8 cellular contexts compared by ENCODE assay signal in the genomic region with DNA sequence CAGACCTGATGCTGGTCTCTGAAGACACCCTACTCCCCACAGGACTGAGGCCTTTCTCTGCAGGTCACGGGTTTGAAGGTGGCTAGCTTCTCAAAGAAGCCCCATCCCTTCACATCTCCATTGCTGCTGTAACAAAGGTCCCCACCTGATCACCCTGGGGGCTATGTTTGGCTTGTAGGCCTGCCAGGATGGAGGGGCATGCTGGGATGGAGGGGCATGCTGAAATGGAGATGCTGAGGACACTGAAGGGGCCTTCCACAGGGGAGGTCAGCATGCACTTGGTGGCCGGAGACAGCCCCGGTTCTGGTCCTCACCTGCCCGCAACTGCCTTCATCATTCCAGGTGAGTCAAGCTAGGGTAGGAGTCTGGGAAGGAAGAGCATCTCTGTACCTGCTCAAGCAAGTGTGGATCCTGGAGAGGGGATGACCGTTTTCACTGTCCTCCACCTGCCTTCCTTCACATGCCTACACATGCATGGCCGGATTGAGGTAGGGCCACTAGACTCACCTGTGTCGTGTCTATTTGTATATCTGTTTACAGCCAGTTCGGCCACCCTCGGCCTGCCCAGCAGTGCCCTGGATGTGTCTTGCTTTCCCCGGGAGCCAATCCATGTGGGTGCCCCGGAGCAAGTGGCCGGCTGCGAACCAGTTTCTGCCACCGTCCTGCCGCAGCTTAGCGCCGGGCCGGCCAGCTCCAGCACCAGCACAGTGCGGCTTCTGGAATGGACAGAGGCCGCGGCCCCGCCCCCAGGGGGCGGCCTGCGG. TPM values are rescaled to one million over a fixed set of nuclear protein-coding genes. Genes with fewer than 3 reads are reported as not detected.
DNase-seq lines count a peak whose midpoint lies in the region; ATAC-seq and TF ChIP-seq lines count a peak whose summit lies in the region.

No MANE protein-coding gene starts in this region.

- no peak for DNase-seq in AG09309 (ENCODE audit: low read depth)
- DNase-seq in body of pancreas, result no peak
- peak in 1 of 3 donors; percentile 31 for DNase-seq in mucosa of descending colon
- no peak for DNase-seq in NCI-H1694 (lab: John Stamatoyannopoulos, UW)
- no peak for DNase-seq in activated gamma-delta T cell (lab: John Stamatoyannopoulos, UW)

- WGBS in body of pancreas, 2 donors, result 55 to 70% methylated on average over 21 to 24 of the region's 24 CpGs

- peaks cover 6% of the 10 kb centered on the region; the same call in 1 of the 2 replicates for H3K4me1 ChIP-seq in HEK293 (ENCODE audit: control insufficient read depth, insufficient read depth, low read length)
- H3K4me1 ChIP-seq in body of pancreas, result peaks cover 17% of the 10 kb centered on the region
- peaks cover 2% of the 10 kb centered on the region for H3K4me1 ChIP-seq in mucosa of descending colon (ENCODE audit: low read depth)

- H3K27me3 ChIP-seq in body of pancreas, result no peaks in the 10 kb centered on the region

- peak overlapping the region; percentile 47 for H3K4me3 ChIP-seq in AG09309 (ENCODE audit: control insufficient read depth, low read depth, low read length)
- peak overlapping the region; percentile 54 for H3K4me3 ChIP-seq in HEK293 (ENCODE audit: low read depth, low read length)
- H3K4me3 ChIP-seq in body of pancreas, result peak overlapping the region; percentile 2 to 31
- H3K4me3 ChIP-seq in mucosa of descending colon, result no peak overlapping the region

- peaks cover 0 to 24% of the 10 kb centered on the region in 2 experiments; a peak in 2 of 3 replicates for H3K36me3 ChIP-seq in HEK293 (ENCODE audit: control insufficient read depth in 2 of 2, insufficient read depth in 1 of 2, low read length in 2 of 2)
- H3K36me3 ChIP-seq in body of pancreas (replicated peaks in 1 of 2; ENCODE audit: insufficient read depth in 1 of 2, low read depth in 2 of 2), result no peaks in the 10 kb centered on the region
- H3K36me3 ChIP-seq in mucosa of descending colon (ENCODE audit: low read depth), result no peaks in the 10 kb centered on the region

- H3K9me3 ChIP-seq in HEK293 (ENCODE audit: control insufficient read depth, insufficient read depth, low read depth, low read length) (no peaks in the 10 kb centered on the region), body of pancreas (no peaks in the 10 kb centered on the region), mucosa of descending colon (no peaks in the 10 kb centered on the region)

- H3K27ac ChIP-seq in HEK293 (ENCODE audit: extremely low read depth, low read depth, low read length) (no peak overlapping the region), body of pancreas (peak overlapping the region in 3 of 4 donors; percentile 51 to 61 (median 55))

- intact Hi-C loops in body of pancreas (cut with DNase I) (no loop called here), mucosa of descending colon (cut with DNase I, micrococcal nuclease) (no loop called here)

- CTCF ChIA-PET in HEK293 (lab: Yijun Ruan, JAX), result interaction anchor here (0.6 to 1.0 kb wide), 4 partner anchors 19 to 956 kb away, joined by 3 to 4 read pairs (median 3); no protein-coding TSS in a partner anchor

- POLR2A ChIA-PET in HEK293 (lab: Yijun Ruan, JAX), result interaction anchor here (0.8 to 2.5 kb wide), 10 partner anchors 9 to 97 kb away, joined by 3 to 36 read pairs (median 8); partner anchors contain the start of genes IFT52 and SRSF6

- TF ChIP-seq POLR2A in body of pancreas (IDR thresholded peaks at IDR 0.05), result peak; percentile 49 to 70 (median 61)

- TF ChIP-seq CTCF in AG09309 (IDR thresholded peaks at IDR 0.05; ENCODE audit: control insufficient read depth, insufficient read depth, low read depth, low read length, missing control alignments) (no peak), HEK293 (tag by site-specific recombination; IDR thresholded peaks at IDR 0.05) (no peak), body of pancreas (IDR thresholded peaks at IDR 0.05) (no peak), mucosa of descending colon (IDR thresholded peaks at IDR 0.05) (no peak)

- peak; percentile 1 for ATAC-seq in body of pancreas
- peak; percentile 4 for ATAC-seq in mucosa of descending colon
- ATAC-seq in GM21423 (IDR thresholded peaks at IDR 0.05; ENCODE audit: unreplicated experiment), result no peak
- no peak for ATAC-seq in HG03039 (IDR thresholded peaks at IDR 0.05; ENCODE audit: unreplicated experiment)

TF ChIP-seq in HEK293, 187 proteins besides CTCF, POLR2A, EP300 and RAD21:
- no peak for TF ChIP-seq PRDM4 (tag by site-specific recombination; IDR thresholded peaks at IDR 0.05)
- no peak for TF ChIP-seq ZNF549 (tag by site-specific recombination; IDR thresholded peaks at IDR 0.05)
- TF ChIP-seq ZNF600 (tag by site-specific recombination; IDR thresholded peaks at IDR 0.05), result peak; percentile 56; the same call in 1 of the 2 replicates
- no peak for TF ChIP-seq GLI2 (tag by site-specific recombination; IDR thresholded peaks at IDR 0.05; ENCODE audit: borderline replicate concordance, low read depth)
TF ChIP-seq in HEK293: peak in this region for 1.

RNA-seq across cellular contexts. Expression of gene L3MBTL1, which starts 6.0 kb away (rescaled TPM):
- 10 to 100 TPM in 1 of 2 donors, 1 to 10 TPM in 1; 4.9 to 10.1 TPM for total RNA-seq in body of pancreas
- total RNA-seq in mucosa of descending colon, result 10 to 100 TPM in 2 of 3 donors, 1 to 10 TPM in 1; 6.4 to 13.1 (median 10.7) TPM

RNA-seq across cellular contexts. Expression of gene SGK2, which starts 45.3 kb away (rescaled TPM):
- total RNA-seq in body of pancreas (10 to 100 TPM; 14.3 to 21.4 TPM), mucosa of descending colon (100 to 1,000 TPM in 2 of 3 donors, 10 to 100 TPM in 1; 60.4 to 207 (median 125) TPM)

RNA-seq across cellular contexts. Expression of gene SRSF6, which starts 55.8 kb away (rescaled TPM):
- total RNA-seq in body of pancreas (10 to 100 TPM; 58.4 to 90.6 TPM), mucosa of descending colon (100 to 1,000 TPM; 106 to 145 (median 108) TPM)

Comparison
In these comparisons a context has a peak if more than half of its experiments do, and no peak if none do; other contexts are left out.
1. ATAC-seq: peak in body of pancreas (single experiment) and mucosa of descending colon (single experiment); none in GM21423 (single experiment) and HG03039 (single experiment).